Comparison of ENCODE assay signal across 8 cellular contexts in genomic region chr17:38746004-38746892, GRCh38. TPM values are rescaled to one million over a fixed set of nuclear protein-coding genes. Genes with fewer than 3 reads are reported as not detected.
DNase-seq lines count a peak whose midpoint lies in the region; ATAC-seq and TF ChIP-seq lines count a peak whose summit lies in the region.

No MANE protein-coding gene starts in this region.

- no peaks in the 10 kb centered on the region for H3K9me3 ChIP-seq in SJCRH30 (replicated peaks)

- no peak overlapping the region for H3K27ac ChIP-seq in SJCRH30

- ATAC-seq in GM21529 (IDR thresholded peaks at IDR 0.05; ENCODE audit: unreplicated experiment), result no peak

- H3K27me3 ChIP-seq in H7 (ENCODE audit: control insufficient read depth, insufficient read depth, low read length), result no peaks in the 10 kb centered on the region; the same call in 1 of the 2 replicates
- no peaks in the 10 kb centered on the region for H3K27me3 ChIP-seq in SJCRH30

- DNase-seq in H7 (peak; percentile 42), SJCRH30 (no peak), fibroblast of pulmonary artery (ENCODE audit: low read depth) (no peak), skeletal muscle cell (ENCODE audit: low read depth) (no peak), SW480 (ENCODE audit: low spot score) (no peak), T1000 (lab: John Stamatoyannopoulos, UW) (no peak)
- no peak for DNase-seq in stimulated activated CD4-positive, alpha-beta T cell treated with anti-CD3 and anti-CD28 coated beads, Interleukin-2, amount 100 ng/mL, for 24 hours

- H3K4me3 ChIP-seq in H7 (ENCODE audit: insufficient read depth, low read depth, low read length) (peak overlapping the region; percentile 99), SJCRH30 (peak overlapping the region; percentile 98), fibroblast of pulmonary artery (replicated peaks; ENCODE audit: low read depth, low read length) (peak overlapping the region; percentile 91), skeletal muscle cell (ENCODE audit: low read depth, low read length) (peak overlapping the region; percentile 65)

- peaks cover 44% of the 10 kb centered on the region for H3K4me1 ChIP-seq in SJCRH30

- H3K36me3 ChIP-seq in H7 (replicated peaks; ENCODE audit: control insufficient read depth, insufficient read depth, low read length) (no peaks in the 10 kb centered on the region; the same call in 1 of the 2 replicates), SJCRH30 (no peaks in the 10 kb centered on the region)

- no peak for TF ChIP-seq CTCF in fibroblast of pulmonary artery (IDR thresholded peaks at IDR 0.05; ENCODE audit: low read length, missing control alignments)

RNA-seq across cellular contexts. Expression of gene PCGF2, which starts 1.9 kb away (rescaled TPM):
- 19.3 and 27.0 TPM in 2 replicates for total RNA-seq in H7 (2014; rRNA removed; shearing (Covaris generic))
- total RNA-seq in SJCRH30 (2014; rRNA removed; shearing (Covaris generic)), result 10.7 and 13.8 TPM in 2 replicates

RNA-seq across cellular contexts. Expression of gene PSMB3, which starts 6.3 kb away (rescaled TPM):
- total RNA-seq in H7 (2014; rRNA removed; shearing (Covaris generic)), result 514 and 530 TPM in 2 replicates
- 239 and 280 TPM in 2 replicates for total RNA-seq in SJCRH30 (2014; rRNA removed; shearing (Covaris generic))

RNA-seq across cellular contexts. Expression of gene CISD3, which starts 16.1 kb away (rescaled TPM):
- total RNA-seq in H7 (2014; rRNA removed; shearing (Covaris generic)), result 2.9 TPM in 2 replicates
- 11.6 and 14.5 TPM in 2 replicates for total RNA-seq in SJCRH30 (2014; rRNA removed; shearing (Covaris generic))

RNA-seq across cellular contexts. Expression of gene MLLT6, which starts 41.2 kb away (rescaled TPM):
- 17.8 and 22.1 TPM in 2 replicates for total RNA-seq in H7 (2014; rRNA removed; shearing (Covaris generic))
- 24.2 and 35.5 TPM in 2 replicates for total RNA-seq in SJCRH30 (2014; rRNA removed; shearing (Covaris generic))

RNA-seq across cellular contexts. Expression of gene PIP4K2B, which starts 53.1 kb away (rescaled TPM):
- total RNA-seq in H7 (2014; rRNA removed; shearing (Covaris generic)), result 48.5 and 51.7 TPM in 2 replicates
- total RNA-seq in SJCRH30 (2014; rRNA removed; shearing (Covaris generic)), result 39.8 and 41.8 TPM in 2 replicates
